Comparison of ENCODE assay signal across 8 cellular contexts in genomic region chr16:67653131-67654068, GRCh38. TPM values are rescaled to one million over a fixed set of nuclear protein-coding genes. Genes with fewer than 3 reads are reported as not detected.
DNase-seq lines count a peak whose midpoint lies in the region; ATAC-seq and TF ChIP-seq lines count a peak whose summit lies in the region.

No MANE protein-coding gene starts in this region.

- intact Hi-C loops in esophagus squamous epithelium (cut with DNase I) = no loop called here

- H3K27me3 Mint-ChIP-seq in progenitor cell of endocrine pancreas = peaks cover 50% of the 10 kb centered on the region

- in situ Hi-C loops in GM13977 (cut with MboI; ENCODE audit: low pct_unique_long_range_greater_than_20kb, low sequenced_read_pairs, unreplicated experiment) = loop anchor here (10.0 kb wide), 1 partner anchor 119 kb away; no protein-coding TSS in a partner anchor

- no peaks in the 10 kb centered on the region for H3K36me3 Mint-ChIP-seq in progenitor cell of endocrine pancreas (ENCODE audit: insufficient read depth)

- H3K9me3 Mint-ChIP-seq in progenitor cell of endocrine pancreas (ENCODE audit: low read depth) = no peaks in the 10 kb centered on the region

- peaks cover 6 to 22% (median 7%) of the 10 kb centered on the region in 3 donors for H3K36me3 ChIP-seq in esophagus squamous epithelium

- TF ChIP-seq CTCF in esophagus squamous epithelium (IDR thresholded peaks at IDR 0.05) = peak in 2 of 6 experiments; percentile 14 to 39
- peak; percentile 56 for TF ChIP-seq CTCF in progenitor cell of endocrine pancreas (IDR thresholded peaks at IDR 0.05; ENCODE audit: unreplicated experiment)
- no peak for TF ChIP-seq CTCF in GM13977 (IDR thresholded peaks at IDR 0.05; ENCODE audit: extremely low read depth, insufficient read depth, missing control alignments)

- H3K4me1 ChIP-seq in esophagus squamous epithelium = peaks cover 8 to 37% (median 13%) of the 10 kb centered on the region in 3 donors

- no peak for TF ChIP-seq POLR2A in esophagus squamous epithelium (IDR thresholded peaks at IDR 0.05)

- peak overlapping the region; percentile 70 for H3K4me3 Mint-ChIP-seq in progenitor cell of endocrine pancreas (ENCODE audit: low read depth)

- peaks cover 4% of the 10 kb centered on the region for H3K4me1 Mint-ChIP-seq in progenitor cell of endocrine pancreas (ENCODE audit: low read depth)

- H3K27me3 ChIP-seq in esophagus squamous epithelium = peaks cover 22 to 73% (median 27%) of the 10 kb centered on the region in 4 donors

- no peaks in the 10 kb centered on the region for H3K9me3 ChIP-seq in esophagus squamous epithelium

- peak overlapping the region; percentile 67 for H3K27ac Mint-ChIP-seq in progenitor cell of endocrine pancreas

- peak overlapping the region in 3 of 4 donors; percentile 17 to 59 (median 40) for H3K4me3 ChIP-seq in esophagus squamous epithelium

- H3K27ac ChIP-seq in esophagus squamous epithelium = no peak overlapping the region

- no peak for ATAC-seq in HG03280 (IDR thresholded peaks at IDR 0.05; ENCODE audit: unreplicated experiment)
- ATAC-seq in GM19328 (IDR thresholded peaks at IDR 0.05; ENCODE audit: unreplicated experiment) = no peak

- 24% methylated on average over 11 of the region's 79 CpGs; no CpG with 5 or more reads in 1 of the 2 donors for WGBS in esophagus squamous epithelium, 2 donors

- DNase-seq in EL = peak; percentile 35
- no peak for DNase-seq in esophagus squamous epithelium (lab: John Stamatoyannopoulos, UW)
- no peak for DNase-seq in progenitor cell of endocrine pancreas (ENCODE audit: low spot score, unreplicated experiment)
- DNase-seq in stimulated activated CD4-positive, alpha-beta T cell treated with anti-CD3 and anti-CD28 coated beads, Interleukin-12 subunit alpha, Interleukin-12 subunit beta, amount 100 ng/mL, for 4 hours = no peak
- DNase-seq in GM13977 (ENCODE audit: low spot score) = no peak

TF ChIP-seq in PFSK-1, 5 proteins besides CTCF, POLR2A, EP300 and RAD21:
- TF ChIP-seq FOXP2 (optimal IDR thresholded peaks at IDR 0.05; ENCODE audit: borderline replicate concordance, extremely low read depth, extremely low read length, insufficient read depth) (peak; percentile 47), SIN3A (IDR thresholded peaks at IDR 0.05; ENCODE audit: borderline replicate concordance, insufficient read depth, low read length) (no peak)
- TF ChIP-seq, protein P1, sequence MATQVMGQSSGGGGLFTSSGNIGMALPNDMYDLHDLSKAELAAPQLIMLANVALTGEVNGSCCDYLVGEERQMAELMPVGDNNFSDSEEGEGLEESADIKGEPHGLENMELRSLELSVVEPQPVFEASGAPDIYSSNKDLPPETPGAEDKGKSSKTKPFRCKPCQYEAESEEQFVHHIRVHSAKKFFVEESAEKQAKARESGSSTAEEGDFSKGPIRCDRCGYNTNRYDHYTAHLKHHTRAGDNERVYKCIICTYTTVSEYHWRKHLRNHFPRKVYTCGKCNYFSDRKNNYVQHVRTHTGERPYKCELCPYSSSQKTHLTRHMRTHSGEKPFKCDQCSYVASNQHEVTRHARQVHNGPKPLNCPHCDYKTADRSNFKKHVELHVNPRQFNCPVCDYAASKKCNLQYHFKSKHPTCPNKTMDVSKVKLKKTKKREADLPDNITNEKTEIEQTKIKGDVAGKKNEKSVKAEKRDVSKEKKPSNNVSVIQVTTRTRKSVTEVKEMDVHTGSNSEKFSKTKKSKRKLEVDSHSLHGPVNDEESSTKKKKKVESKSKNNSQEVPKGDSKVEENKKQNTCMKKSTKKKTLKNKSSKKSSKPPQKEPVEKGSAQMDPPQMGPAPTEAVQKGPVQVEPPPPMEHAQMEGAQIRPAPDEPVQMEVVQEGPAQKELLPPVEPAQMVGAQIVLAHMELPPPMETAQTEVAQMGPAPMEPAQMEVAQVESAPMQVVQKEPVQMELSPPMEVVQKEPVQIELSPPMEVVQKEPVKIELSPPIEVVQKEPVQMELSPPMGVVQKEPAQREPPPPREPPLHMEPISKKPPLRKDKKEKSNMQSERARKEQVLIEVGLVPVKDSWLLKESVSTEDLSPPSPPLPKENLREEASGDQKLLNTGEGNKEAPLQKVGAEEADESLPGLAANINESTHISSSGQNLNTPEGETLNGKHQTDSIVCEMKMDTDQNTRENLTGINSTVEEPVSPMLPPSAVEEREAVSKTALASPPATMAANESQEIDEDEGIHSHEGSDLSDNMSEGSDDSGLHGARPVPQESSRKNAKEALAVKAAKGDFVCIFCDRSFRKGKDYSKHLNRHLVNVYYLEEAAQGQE (IDR thresholded peaks at IDR 0.05; ENCODE audit: insufficient read depth in 1 of 2, low read depth in 2 of 2, low read length in 2 of 2) = peak; percentile 78 to 89

RNA-seq across cellular contexts. Expression of gene ACD, which starts 6.7 kb away (rescaled TPM):
- 41.4 TPM for polyA plus RNA-seq in PFSK-1 (2012; ENCODE audit: insufficient read length, low read depth)
- total RNA-seq in esophagus squamous epithelium (10 to 100 TPM in 2 of 4 donors, 1 to 10 TPM in 2; 5.7 to 18.7 (median 8.8) TPM), progenitor cell of endocrine pancreas (32.7 and 34.7 TPM in 2 replicates)

RNA-seq across cellular contexts. Expression of gene PARD6A, which starts 7.4 kb away (rescaled TPM):
- 8.0 TPM for polyA plus RNA-seq in PFSK-1 (2012; ENCODE audit: insufficient read length, low read depth)
- total RNA-seq in esophagus squamous epithelium = 1 to 10 TPM; 1.1 to 2.3 (median 2.1) TPM
- total RNA-seq in progenitor cell of endocrine pancreas = 5.6 and 6.4 TPM in 2 replicates

RNA-seq across cellular contexts. Expression of gene CARMIL2, which starts 8.5 kb away (rescaled TPM):
- 26.9 TPM for polyA plus RNA-seq in PFSK-1 (2012; ENCODE audit: insufficient read length, low read depth)
- total RNA-seq in esophagus squamous epithelium (1 to 10 TPM in 2 of 4 donors, under 1 TPM in 2; 0.64 to 3.1 (median 1.6) TPM), progenitor cell of endocrine pancreas (11.8 and 14.2 TPM in 2 replicates)

RNA-seq across cellular contexts. Expression of gene ENKD1, which starts 13.2 kb away (rescaled TPM):
- 24.7 TPM for polyA plus RNA-seq in PFSK-1 (2012; ENCODE audit: insufficient read length, low read depth)
- total RNA-seq in esophagus squamous epithelium (10 to 100 TPM in 3 of 4 donors, 1 to 10 TPM in 1; 6.1 to 12.9 (median 12.2) TPM), progenitor cell of endocrine pancreas (25.1 and 26.1 TPM in 2 replicates)

RNA-seq across cellular contexts. Expression of gene C16orf86, which starts 13.2 kb away (rescaled TPM):
- polyA plus RNA-seq in PFSK-1 (2012; ENCODE audit: insufficient read length, low read depth) = 1.0 TPM
- 1 to 10 TPM in 3 of 4 donors, not detected in 1; 1.1 to 3.1 (median 2.4) TPM for total RNA-seq in esophagus squamous epithelium
- total RNA-seq in progenitor cell of endocrine pancreas = 2.5 and 2.6 TPM in 2 replicates
